ENCODE assay signal across 1 cellular context in the genomic region with DNA sequence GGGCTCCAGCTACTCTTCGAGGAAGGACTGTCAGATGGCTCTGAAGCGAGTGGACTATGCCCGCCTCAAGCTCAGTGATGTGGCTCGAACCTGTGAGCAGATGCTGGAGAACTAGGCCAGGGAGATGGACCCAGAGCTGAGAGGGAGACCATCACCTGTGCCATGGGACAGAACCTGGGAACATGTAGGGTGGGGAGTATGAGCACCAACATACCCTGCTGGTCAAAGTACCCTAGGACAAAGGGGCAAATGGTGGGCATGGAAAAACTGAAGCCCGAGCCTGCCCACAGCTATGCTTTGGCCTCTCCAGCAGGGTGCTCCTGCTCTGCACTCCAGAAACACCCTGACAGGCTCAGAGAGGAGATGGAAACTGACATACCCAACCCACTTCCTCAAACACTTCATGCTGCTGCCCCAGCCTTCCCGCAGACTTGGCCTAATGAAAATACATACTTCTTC.
TF ChIP-seq lines count a peak whose summit lies in the region.

No MANE protein-coding gene starts in this region.

TF ChIP-seq in HepG2, 621 proteins besides CTCF, POLR2A, EP300 and RAD21 (continued from another document and continues in another):
- no peak for TF ChIP-seq FOXA3 (CRISPR knock-in tag; IDR thresholded peaks at IDR 0.05)
- TF ChIP-seq ZNF567 (CRISPR knock-in tag; IDR thresholded peaks at IDR 0.05; ENCODE audit: borderline replicate concordance), result no peak
- no peak for TF ChIP-seq HNF4A (CRISPR knock-in tag; IDR thresholded peaks at IDR 0.05)
- TF ChIP-seq SETDB1 (CRISPR knock-in tag; IDR thresholded peaks at IDR 0.05; ENCODE audit: borderline replicate concordance), result no peak
- no peak for TF ChIP-seq ZNF276 (CRISPR knock-in tag; IDR thresholded peaks at IDR 0.05; ENCODE audit: low read depth)
- TF ChIP-seq PITX1 (CRISPR knock-in tag; IDR thresholded peaks at IDR 0.05), result no peak
- TF ChIP-seq ZNF101 (CRISPR knock-in tag; IDR thresholded peaks at IDR 0.05; ENCODE audit: borderline replicate concordance, low read depth), result no peak
- no peak for TF ChIP-seq HES4 (CRISPR knock-in tag; IDR thresholded peaks at IDR 0.05; ENCODE audit: borderline replicate concordance)
- no peak for TF ChIP-seq ZNF180 (CRISPR knock-in tag; IDR thresholded peaks at IDR 0.05; ENCODE audit: borderline replicate concordance, low read depth)
- TF ChIP-seq NONO (IDR thresholded peaks at IDR 0.05), result no peak
- TF ChIP-seq NONO (CRISPR knock-in tag; conservative IDR thresholded peaks at IDR 0.05), result no peak
- no peak for TF ChIP-seq NFKB2 (CRISPR knock-in tag; IDR thresholded peaks at IDR 0.05; ENCODE audit: borderline replicate concordance)
- TF ChIP-seq ZBTB43 (CRISPR knock-in tag; conservative IDR thresholded peaks at IDR 0.05), result no peak
- TF ChIP-seq ZNF468 (CRISPR knock-in tag; IDR thresholded peaks at IDR 0.05), result no peak
- 0 out of 2 replicates have a peak, but pooled peaks have one; percentile 21 for TF ChIP-seq ZFP91 (CRISPR knock-in tag; IDR thresholded peaks at IDR 0.05; ENCODE audit: borderline replicate concordance)
- no peak for TF ChIP-seq CAMTA2 (CRISPR knock-in tag; IDR thresholded peaks at IDR 0.05; ENCODE audit: borderline replicate concordance)
- TF ChIP-seq PRDM10 (CRISPR knock-in tag; IDR thresholded peaks at IDR 0.05; ENCODE audit: low read depth), result no peak
- no peak for TF ChIP-seq AKAP8 (CRISPR knock-in tag; IDR thresholded peaks at IDR 0.05)
- no peak; a peak in 1 of 4 replicates for TF ChIP-seq HMGXB4 (CRISPR knock-in tag; IDR thresholded peaks at IDR 0.05; ENCODE audit: borderline replicate concordance in 1 of 2, low read depth in 1 of 2)
- TF ChIP-seq NR2C2 (CRISPR knock-in tag; IDR thresholded peaks at IDR 0.05; ENCODE audit: borderline replicate concordance), result no peak
- TF ChIP-seq ZSCAN25 (CRISPR knock-in tag; IDR thresholded peaks at IDR 0.05), result no peak
- TF ChIP-seq, protein P1, sequence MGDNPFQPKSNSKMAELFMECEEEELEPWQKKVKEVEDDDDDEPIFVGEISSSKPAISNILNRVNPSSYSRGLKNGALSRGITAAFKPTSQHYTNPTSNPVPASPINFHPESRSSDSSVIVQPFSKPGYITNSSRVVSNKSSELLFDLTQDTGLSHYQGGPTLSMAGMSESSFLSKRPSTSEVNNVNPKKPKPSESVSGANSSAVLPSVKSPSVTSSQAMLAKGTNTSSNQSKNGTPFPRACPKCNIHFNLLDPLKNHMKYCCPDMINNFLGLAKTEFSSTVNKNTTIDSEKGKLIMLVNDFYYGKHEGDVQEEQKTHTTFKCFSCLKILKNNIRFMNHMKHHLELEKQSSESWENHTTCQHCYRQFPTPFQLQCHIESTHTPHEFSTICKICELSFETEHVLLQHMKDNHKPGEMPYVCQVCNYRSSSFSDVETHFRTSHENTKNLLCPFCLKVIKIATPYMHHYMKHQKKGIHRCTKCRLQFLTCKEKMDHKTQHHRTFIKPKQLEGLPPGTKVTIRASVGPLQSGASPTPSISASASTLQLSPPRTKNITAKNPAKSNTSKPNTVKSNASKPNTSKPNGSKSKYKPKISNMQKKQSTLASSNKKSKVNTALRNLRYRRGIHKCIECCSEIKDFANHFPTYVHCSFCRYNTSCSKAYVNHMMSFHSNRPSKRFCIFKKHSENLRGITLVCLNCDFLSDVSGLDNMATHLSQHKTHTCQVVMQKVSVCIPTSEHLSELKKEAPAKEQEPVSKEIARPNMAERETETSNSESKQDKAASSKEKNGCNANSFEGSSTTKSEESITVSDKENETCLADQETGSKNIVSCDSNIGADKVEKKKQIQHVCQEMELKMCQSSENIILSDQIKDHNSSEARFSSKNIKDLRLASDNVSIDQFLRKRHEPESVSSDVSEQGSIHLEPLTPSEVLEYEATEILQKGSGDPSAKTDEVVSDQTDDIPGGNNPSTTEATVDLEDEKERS (CRISPR knock-in tag; IDR thresholded peaks at IDR 0.05), result no peak
- no peak for TF ChIP-seq CBFB (CRISPR knock-in tag; IDR thresholded peaks at IDR 0.05)
- TF ChIP-seq, protein P2, sequence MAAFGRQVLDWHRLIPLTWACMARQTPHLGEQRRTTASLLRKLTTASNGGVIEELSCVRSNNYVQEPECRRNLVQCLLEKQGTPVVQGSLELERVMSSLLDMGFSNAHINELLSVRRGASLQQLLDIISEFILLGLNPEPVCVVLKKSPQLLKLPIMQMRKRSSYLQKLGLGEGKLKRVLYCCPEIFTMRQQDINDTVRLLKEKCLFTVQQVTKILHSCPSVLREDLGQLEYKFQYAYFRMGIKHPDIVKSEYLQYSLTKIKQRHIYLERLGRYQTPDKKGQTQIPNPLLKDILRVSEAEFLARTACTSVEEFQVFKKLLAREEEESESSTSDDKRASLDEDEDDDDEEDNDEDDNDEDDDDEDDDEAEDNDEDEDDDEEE (CRISPR knock-in tag; IDR thresholded peaks at IDR 0.05), result 0 out of 2 replicates have a peak, but pooled peaks have one; percentile 41
- no peak for TF ChIP-seq ZNF20 (CRISPR knock-in tag; IDR thresholded peaks at IDR 0.05)
- TF ChIP-seq, protein P3, sequence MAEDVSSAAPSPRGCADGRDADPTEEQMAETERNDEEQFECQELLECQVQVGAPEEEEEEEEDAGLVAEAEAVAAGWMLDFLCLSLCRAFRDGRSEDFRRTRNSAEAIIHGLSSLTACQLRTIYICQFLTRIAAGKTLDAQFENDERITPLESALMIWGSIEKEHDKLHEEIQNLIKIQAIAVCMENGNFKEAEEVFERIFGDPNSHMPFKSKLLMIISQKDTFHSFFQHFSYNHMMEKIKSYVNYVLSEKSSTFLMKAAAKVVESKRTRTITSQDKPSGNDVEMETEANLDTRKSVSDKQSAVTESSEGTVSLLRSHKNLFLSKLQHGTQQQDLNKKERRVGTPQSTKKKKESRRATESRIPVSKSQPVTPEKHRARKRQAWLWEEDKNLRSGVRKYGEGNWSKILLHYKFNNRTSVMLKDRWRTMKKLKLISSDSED (CRISPR knock-in tag; IDR thresholded peaks at IDR 0.05), result no peak
- TF ChIP-seq SMC3 (IDR thresholded peaks at IDR 0.05; ENCODE audit: low read length), result peak; percentile 68
- TF ChIP-seq JARID2 (CRISPR knock-in tag; IDR thresholded peaks at IDR 0.05; ENCODE audit: insufficient replicate concordance), result no peak
- TF ChIP-seq, protein P4, sequence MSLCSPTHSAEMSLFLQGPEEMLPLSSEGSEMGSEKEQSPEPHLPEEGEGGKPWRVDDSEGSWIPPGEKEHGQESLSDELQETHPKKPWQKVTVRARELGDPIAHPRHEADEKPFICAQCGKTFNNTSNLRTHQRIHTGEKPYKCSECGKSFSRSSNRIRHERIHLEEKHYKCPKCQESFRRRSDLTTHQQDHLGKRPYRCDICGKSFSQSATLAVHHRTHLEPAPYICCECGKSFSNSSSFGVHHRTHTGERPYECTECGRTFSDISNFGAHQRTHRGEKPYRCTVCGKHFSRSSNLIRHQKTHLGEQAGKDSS (CRISPR knock-in tag; IDR thresholded peaks at IDR 0.05; ENCODE audit: borderline replicate concordance, low read depth), result 0 out of 2 replicates have a peak, but pooled peaks have one; percentile 49
- no peak for TF ChIP-seq NFIB (CRISPR knock-in tag; IDR thresholded peaks at IDR 0.05; ENCODE audit: borderline replicate concordance)
- TF ChIP-seq ZNF891 (CRISPR knock-in tag; IDR thresholded peaks at IDR 0.05), result 0 out of 2 replicates have a peak, but pooled peaks have one; percentile 27
- no peak for TF ChIP-seq ISX (CRISPR knock-in tag; conservative IDR thresholded peaks at IDR 0.05)
- no peak for TF ChIP-seq ZNF136 (CRISPR knock-in tag; IDR thresholded peaks at IDR 0.05; ENCODE audit: low read depth)
- no peak for TF ChIP-seq ATF6 (CRISPR knock-in tag; conservative IDR thresholded peaks at IDR 0.05)
- no peak for TF ChIP-seq ZNF878 (CRISPR knock-in tag; IDR thresholded peaks at IDR 0.05)
